Comparison of ENCODE assay signal across 8 cellular contexts in the genomic region with DNA sequence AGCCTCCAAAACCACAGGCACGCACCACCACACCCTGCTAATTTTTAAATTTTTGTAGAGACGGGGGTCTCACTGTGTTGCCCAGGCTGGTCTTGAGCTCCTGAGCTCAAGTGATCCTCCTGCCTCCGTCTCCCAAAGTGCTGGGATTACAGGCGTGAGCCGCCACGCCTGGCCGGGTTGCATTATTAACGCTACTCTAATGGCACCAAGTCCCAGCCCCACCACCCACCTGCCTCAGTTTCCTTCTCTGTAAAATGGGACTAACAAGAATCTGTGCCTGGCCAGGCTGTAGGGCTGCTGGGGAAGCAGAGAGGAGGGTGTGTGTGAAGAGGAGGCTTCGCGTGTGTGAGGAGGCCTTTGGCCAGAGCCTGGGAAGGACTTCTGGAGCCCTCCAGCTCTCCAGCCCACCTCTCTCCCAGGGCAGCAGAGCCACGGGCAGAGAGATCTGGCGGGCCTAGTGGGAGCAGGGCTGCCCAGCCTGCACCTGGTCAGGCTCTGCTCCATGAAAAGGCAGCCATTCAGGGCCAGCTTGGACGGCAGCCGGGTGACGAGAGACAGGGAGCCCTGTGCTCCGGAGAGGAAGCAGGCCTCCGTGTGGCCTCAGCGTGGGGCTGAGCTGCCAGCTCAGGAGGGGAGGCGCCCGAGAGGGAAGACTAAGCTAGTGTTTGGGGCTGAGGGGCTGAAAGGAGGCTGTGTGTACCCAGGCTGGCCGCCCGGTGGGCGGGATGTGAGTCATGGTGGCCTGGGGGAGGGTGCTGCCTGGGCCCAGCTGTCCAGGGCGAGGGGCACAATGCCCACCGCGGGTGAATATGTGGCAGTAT. TPM values are rescaled to one million over a fixed set of nuclear protein-coding genes. Genes with fewer than 3 reads are reported as not detected.
A peak's percentile ranks its signal among the peaks of the same experiment; 100 is the strongest.
DNase-seq lines count a peak whose midpoint lies in the region; ATAC-seq, FAIRE-seq and TF ChIP-seq lines count a peak whose summit lies in the region.

No MANE protein-coding gene starts in this region.

- POLR2A ChIA-PET in AG04449 (lab: Yijun Ruan, JAX) = interaction anchor here (1.1 to 1.4 kb wide), 2 partner anchors 14 to 76 kb away, joined by 3 to 6 read pairs; partner anchors contain the start of gene NCL

- intact Hi-C loops in left colon (cut with DNase I, micrococcal nuclease) = no loop called here

- no peak for FAIRE-seq in GM12892 (lab: Jason Lieb, UNC)

- peak; percentile 5 for TF ChIP-seq CTCF in AG04449 (IDR thresholded peaks at IDR 0.05; ENCODE audit: insufficient read depth, low read length, missing control alignments)

- no peak for DNase-seq in AG04449 (ENCODE audit: low read depth, low spot score)
- DNase-seq in MV-4-11 (lab: John Stamatoyannopoulos, UW) = peak; percentile 88
- DNase-seq in lung microvascular endothelial cell (ENCODE audit: low read depth in 2 of 2) = peak; percentile 23 to 89
- no peak for DNase-seq in left colon
- DNase-seq in DMS 273 treated with DMSO at 0.1 percent for 48 hours (lab: John Stamatoyannopoulos, UW) = no peak
- DNase-seq in GM12892 (ENCODE audit: insufficient read length) = no peak

- peak overlapping the region; percentile 89 for H3K27ac ChIP-seq in cingulate gyrus (ENCODE audit: low read depth, low read length)

- TF ChIP-seq POLR2A in GM12892 (IDR thresholded peaks at IDR 0.05; ENCODE audit: low read depth, low read length) = no peak

- ATAC-seq in left colon (no peak), GM19467 (IDR thresholded peaks at IDR 0.05; ENCODE audit: unreplicated experiment) (no peak)

- CTCF ChIA-PET in AG04449 (lab: Yijun Ruan, JAX) = interaction anchor here (0.6 to 3.0 kb wide), 5 partner anchors 19 to 284 kb away, joined by 3 to 14 read pairs (median 4); no protein-coding TSS in a partner anchor

- no peak overlapping the region for H3K4me3 ChIP-seq in AG04449 (ENCODE audit: low read depth, low read length)

RNA-seq across cellular contexts. Expression of gene B3GNT7, which starts 7.4 kb away (rescaled TPM):
- total RNA-seq in lung microvascular endothelial cell (4.4 and 20.4 TPM in 2 replicates), left colon (100 to 1,000 TPM; 110 to 461 TPM)
- polyA plus RNA-seq in GM12892 (2012; ENCODE audit: missing spikeins) = 1.5 TPM

Comparison
In these comparisons a context has a peak if more than half of its experiments do, and no peak if none do; other contexts are left out.
1. DNase-seq: peak in MV-4-11 (single experiment) and lung microvascular endothelial cell (2 of 2); none in AG04449 (single experiment), left colon (0 of 2), DMS 273 treated with DMSO at 0.1 percent for 48 hours (single experiment) and GM12892 (single experiment).